In genomic region chr15:92733934-92734521, GRCh38 we compare ENCODE assay signal across 8 cellular contexts.
A peak's percentile ranks its signal among the peaks of the same experiment; 100 is the strongest.
DNase-seq lines count a peak whose midpoint lies in the region; TF ChIP-seq lines count a peak whose summit lies in the region.

No MANE protein-coding gene starts in this region.

- no peak for DNase-seq in CD14-positive monocyte (ENCODE audit: low spot score)
- peak; percentile 24 to 96 (median 96) for DNase-seq in NCI-H1417 (lab: John Stamatoyannopoulos, UW)
- DNase-seq in astrocyte of the hippocampus (ENCODE audit: low read depth, low spot score): peak; percentile 58
- no peak for DNase-seq in sigmoid colon
- no peak for DNase-seq in OCI-M2 (lab: John Stamatoyannopoulos, UW; ENCODE audit: unreplicated experiment)
- DNase-seq in NCI-H510A treated with DMSO at 0.1 percent for 48 hours (lab: John Stamatoyannopoulos, UW): no peak
- DNase-seq in ureter (ENCODE audit: low spot score): no peak

- no peak for TF ChIP-seq EP300 in sigmoid colon (IDR thresholded peaks at IDR 0.05)

- H3K27ac ChIP-seq in iPS-18a (ENCODE audit: low read length): peak overlapping the region; percentile 13
- H3K27ac ChIP-seq in sigmoid colon: peak overlapping the region; percentile 32 to 75 (median 70)

- H3K4me3 Mint-ChIP-seq in CD14-positive monocyte: peak overlapping the region; percentile 84 to 92

- H3K27me3 Mint-ChIP-seq in CD14-positive monocyte (ENCODE audit: low read depth in 3 of 3): peaks cover 0 to 1% (median 0%) of the 10 kb centered on the region in 3 donors

- H3K36me3 ChIP-seq in iPS-18a (ENCODE audit: control insufficient read depth, low read depth, low read length): no peaks in the 10 kb centered on the region
- H3K36me3 ChIP-seq in sigmoid colon: no peaks in the 10 kb centered on the region

- peaks cover 2% of the 10 kb centered on the region in 2 donors for H3K36me3 Mint-ChIP-seq in CD14-positive monocyte

- peak overlapping the region; percentile 50 for H3K4me3 ChIP-seq in iPS-18a (ENCODE audit: low read length)
- H3K4me3 ChIP-seq in sigmoid colon: peak overlapping the region; percentile 14 to 48 (median 44)

- peaks cover 0 to 9% (median 0%) of the 10 kb centered on the region in 7 donors for H3K9me3 Mint-ChIP-seq in CD14-positive monocyte

- H3K4me1 Mint-ChIP-seq in CD14-positive monocyte: peaks cover 30% of the 10 kb centered on the region

- 12 to 33% methylated on average over 33 of the region's 33 CpGs for WGBS in sigmoid colon, 2 donors

- H3K9me3 ChIP-seq in iPS-18a (ENCODE audit: control insufficient read depth, low read depth, low read length) (no peaks in the 10 kb centered on the region), sigmoid colon (no peaks in the 10 kb centered on the region)

- TF ChIP-seq CTCF in CD14-positive monocyte (IDR thresholded peaks at IDR 0.05) (no peak), sigmoid colon (IDR thresholded peaks at IDR 0.05) (no peak)

- H3K4me1 ChIP-seq in iPS-18a (ENCODE audit: control insufficient read depth, low read depth, low read length) (no peaks in the 10 kb centered on the region), sigmoid colon (peaks cover 0 to 3% (median 1%) of the 10 kb centered on the region in 4 donors)

- H3K27ac Mint-ChIP-seq in CD14-positive monocyte: peak overlapping the region; percentile 83 to 96 (median 94)

- H3K27me3 ChIP-seq in iPS-18a (ENCODE audit: control insufficient read depth, insufficient read depth, low read length) (no peaks in the 10 kb centered on the region), sigmoid colon (no peaks in the 10 kb centered on the region)

- intact Hi-C loops in CD14-positive monocyte (cut with micrococcal nuclease): no loop called here
- intact Hi-C loops in sigmoid colon (cut with DNase I): no loop called here

- peak overlapping the region; percentile 14 for H3K9ac ChIP-seq in iPS-18a (ENCODE audit: low read length)

- no peak for TF ChIP-seq POLR2A in sigmoid colon (IDR thresholded peaks at IDR 0.05)

Comparison
In these comparisons a context has a peak if more than half of its experiments do, and no peak if none do; other contexts are left out.
1. DNase-seq: peak in NCI-H1417 (3 of 3) and astrocyte of the hippocampus (single experiment); none in CD14-positive monocyte (single experiment), sigmoid colon (single experiment), OCI-M2 (single experiment), NCI-H510A treated with DMSO at 0.1 percent for 48 hours (single experiment) and ureter (single experiment).